ENCODE assay signal across 32 cellular contexts in the genomic region with DNA sequence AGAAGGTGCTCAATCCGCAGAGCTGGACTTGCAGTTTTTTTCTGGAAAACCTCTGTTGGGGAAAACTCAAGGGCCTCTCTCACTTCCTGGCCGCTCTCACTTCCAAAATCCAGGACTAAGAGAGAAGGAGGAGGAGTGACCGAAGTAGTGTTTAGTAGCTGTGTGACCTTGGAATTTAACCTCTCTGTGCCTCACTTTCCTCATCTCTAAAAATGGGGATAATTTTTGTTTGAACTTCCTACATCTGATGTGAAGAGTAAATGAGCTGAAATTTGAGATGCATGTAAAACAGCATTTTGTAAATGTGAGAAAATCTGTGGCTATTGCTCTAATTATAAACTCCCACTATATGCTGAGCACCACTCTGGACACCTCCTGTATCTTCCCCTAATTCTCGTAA. TPM values are rescaled to one million over a fixed set of nuclear protein-coding genes. Genes with fewer than 3 reads are reported as not detected.
"Had no signal": no experiment of that assay in that cellular context is flagged by ENCODE, and none has a peak within 500 bp of the region (broad histone marks: within the 10 kb centered on the region; RNA-seq: fewer than 3 reads in every experiment).

No MANE protein-coding gene starts in this region.

- H3K36me3 Mint-ChIP-seq: natural killer cell treated with Interleukin-12 subunit alpha and Interleukin-12 subunit beta and Interleukin-15 and Interleukin-18, amount 100 ng/mL, for 72 hours; neural progenitor cell; stimulated activated memory B cell treated with anti-CD40 and anti-IgM and Interleukin-4, amounts not matched to agents 10 μg/mL and 1 μg/mL and 100 μg/mL, for 72 hours; type B pancreatic cell had no signal

- H3K36me3 ChIP-seq: neural progenitor cell, ovary, spleen, suprapubic skin, tibial artery, transverse colon, upper lobe of right lung, uterus had no signal

- H3K4me1 ChIP-seq: parathyroid adenoma, psoas muscle, spleen, testis, upper lobe of right lung had no signal

- H3K4me3 ChIP-seq: neural progenitor cell, ovary, psoas muscle, skin epidermis, smooth muscle cell, spleen, suprapubic skin, testis, tibial artery, transverse colon, upper lobe of right lung, uterus had no signal

- H3K9me3 Mint-ChIP-seq: natural killer cell treated with Interleukin-12 subunit alpha and Interleukin-12 subunit beta and Interleukin-15 and Interleukin-18, amount 100 ng/mL, for 72 hours; nephron progenitor cell; neural progenitor cell; stimulated activated memory B cell treated with anti-CD40 and anti-IgM and Interleukin-4, amounts not matched to agents 10 μg/mL and 1 μg/mL and 100 μg/mL, for 72 hours; stimulated activated naive CD8-positive, alpha-beta T cell treated with anti-CD3 and anti-CD28 coated beads, Interleukin-15, amount 100 ng/mL, for 72 hours; type B pancreatic cell had no signal

- H3K9ac ChIP-seq: neural progenitor cell, parathyroid adenoma had no signal

- ATAC-seq: naive thymus-derived CD8-positive, alpha-beta T cell; natural killer cell treated with Interleukin-12 subunit alpha and Interleukin-12 subunit beta and Interleukin-15 and Interleukin-18, amount 100 ng/mL, for 72 hours; psoas muscle; right cardiac atrium; sciatic nerve; stimulated activated memory B cell treated with anti-CD40 and anti-IgM and Interleukin-4, amounts not matched to agents 10 μg/mL and 1 μg/mL and 100 μg/mL, for 72 hours; stimulated activated naive CD8-positive, alpha-beta T cell treated with anti-CD3 and anti-CD28 coated beads, Interleukin-15, amount 100 ng/mL, for 72 hours; stimulated activated naive CD8-positive, alpha-beta T cell treated with anti-CD3 and anti-CD28 coated beads, Interleukin-15, Interleukin-2, amounts not matched to agents 100 U/mL and 50 U/mL, for 24 hours; upper lobe of right lung had no signal

- H2AFZ ChIP-seq: neural progenitor cell, parathyroid adenoma had no signal

- H3K4me2 ChIP-seq: smooth muscle cell had no signal

- DNase-seq: naive thymus-derived CD8-positive, alpha-beta T cell; nephron progenitor cell; occipital lobe; ovary; posterior cingulate gyrus; psoas muscle; right cardiac atrium; spleen; stimulated activated CD4-positive, alpha-beta T cell treated with anti-CD3 and anti-CD28 coated beads, Interleukin-12 subunit alpha, Interleukin-12 subunit beta, amount 100 ng/mL, for 4 hours; stimulated activated CD4-positive, alpha-beta T cell treated with anti-CD3 and anti-CD28 coated beads, Interleukin-1b, Interleukin-23, amount 100 ng/mL, for 48 hours; stimulated activated CD4-positive, alpha-beta T cell treated with anti-CD3 and anti-CD28 coated beads, Interleukin-4, amount 100 ng/mL, for 1 hour; stimulated activated CD4-positive, alpha-beta T cell treated with anti-CD3 and anti-CD28 coated beads, Interleukin-4, amount 100 ng/mL, for 4 hours; stimulated activated CD8-positive, alpha-beta memory T cell treated with anti-CD3 and anti-CD28 coated beads, Interleukin-4, amount 100 ng/mL, for 48 hours; stimulated activated naive CD4-positive, alpha-beta T cell; stimulated activated naive CD8-positive, alpha-beta T cell treated with anti-CD3 and anti-CD28 coated beads, Interleukin-15, amount 100 ng/mL, for 72 hours; stimulated activated naive CD8-positive, alpha-beta T cell treated with anti-CD3 and anti-CD28 coated beads, Interleukin-15, Interleukin-2, amounts not matched to agents 100 U/mL and 50 U/mL, for 24 hours; substantia nigra; testis; tibial artery; transverse colon; upper lobe of right lung; uterus had no signal

- H3K27me3 ChIP-seq: ovary, testis, uterus had no signal

- H3K27ac ChIP-seq: neural progenitor cell, ovary, parathyroid adenoma, psoas muscle, skin epidermis, spleen, suprapubic skin, testis, tibial artery, transverse colon, upper lobe of right lung, uterus had no signal

- H3K4me3 Mint-ChIP-seq: naive thymus-derived CD8-positive, alpha-beta T cell; natural killer cell treated with Interleukin-12 subunit alpha and Interleukin-12 subunit beta and Interleukin-15 and Interleukin-18, amount 100 ng/mL, for 72 hours; nephron progenitor cell; neural progenitor cell; stimulated activated memory B cell treated with anti-CD40 and anti-IgM and Interleukin-4, amounts not matched to agents 10 μg/mL and 1 μg/mL and 100 μg/mL, for 72 hours; stimulated activated naive CD8-positive, alpha-beta T cell treated with anti-CD3 and anti-CD28 coated beads, Interleukin-15, amount 100 ng/mL, for 72 hours; type B pancreatic cell had no signal

- H3K79me2 ChIP-seq: parathyroid adenoma had no signal

- H3K9me3 ChIP-seq: ovary, psoas muscle, spleen, suprapubic skin, testis, tibial artery, transverse colon, upper lobe of right lung, uterus had no signal

- H3K4me1 Mint-ChIP-seq: stimulated activated memory B cell treated with anti-CD40 and anti-IgM and Interleukin-4, amounts not matched to agents 10 μg/mL and 1 μg/mL and 100 μg/mL, for 72 hours; stimulated activated naive CD8-positive, alpha-beta T cell treated with anti-CD3 and anti-CD28 coated beads, Interleukin-15, amount 100 ng/mL, for 72 hours had no signal

- H3K27ac Mint-ChIP-seq: naive thymus-derived CD8-positive, alpha-beta T cell; natural killer cell treated with Interleukin-12 subunit alpha and Interleukin-12 subunit beta and Interleukin-15 and Interleukin-18, amount 100 ng/mL, for 72 hours; nephron progenitor cell; neural progenitor cell; progenitor cell of endocrine pancreas; stimulated activated memory B cell treated with anti-CD40 and anti-IgM and Interleukin-4, amounts not matched to agents 10 μg/mL and 1 μg/mL and 100 μg/mL, for 72 hours; stimulated activated naive CD8-positive, alpha-beta T cell treated with anti-CD3 and anti-CD28 coated beads, Interleukin-15, amount 100 ng/mL, for 72 hours; type B pancreatic cell had no signal

RNA-seq across cellular contexts. Expression of a gene that starts 5.1 kb away (rescaled TPM):
- polyA plus RNA-seq: naive thymus-derived CD8-positive, alpha-beta T cell had no signal
